Comparison of ENCODE assay signal across 8 cellular contexts in the genomic region with DNA sequence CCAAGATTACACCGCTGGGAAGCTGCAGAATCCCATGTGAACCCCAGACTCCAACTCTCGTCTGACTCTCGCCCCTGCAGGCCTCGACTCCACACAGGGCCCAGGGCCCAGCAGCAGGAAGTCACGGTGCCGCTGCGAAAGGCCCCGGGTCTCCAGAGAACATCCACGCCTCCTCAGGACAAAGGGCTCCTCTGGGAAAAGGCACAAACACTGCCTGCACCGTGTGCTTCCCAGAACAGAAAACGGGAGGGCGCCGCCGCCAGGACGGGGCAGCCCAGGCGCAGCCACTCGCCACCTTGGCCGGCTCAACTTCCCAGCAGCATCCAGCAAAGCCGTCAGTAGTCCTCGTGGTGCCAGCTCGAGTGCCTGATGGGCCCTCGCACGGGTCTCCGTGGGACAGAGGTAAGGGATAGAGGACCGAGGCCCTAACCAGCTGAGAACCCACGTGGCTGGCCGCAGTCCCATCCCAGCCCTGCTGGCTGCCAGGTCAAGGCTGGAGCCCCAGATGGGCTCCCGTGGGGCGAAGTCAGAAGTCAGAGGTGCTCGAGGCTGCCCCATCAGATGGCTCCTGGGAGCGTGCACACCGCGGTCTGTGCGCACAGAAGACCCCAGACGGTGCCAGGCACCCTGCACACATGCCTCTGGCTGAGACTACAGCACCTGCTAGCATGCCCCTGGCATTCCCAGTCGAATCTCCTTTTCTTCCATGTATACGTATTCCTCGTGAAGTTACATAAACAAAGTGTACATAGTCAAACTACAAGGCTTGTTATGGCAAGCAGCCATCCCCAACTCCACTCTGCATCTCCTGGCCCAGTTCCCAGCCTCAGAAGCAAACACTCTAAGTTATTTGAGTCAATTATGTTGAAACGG.
DNase-seq lines count a peak whose midpoint lies in the region; ATAC-seq and TF ChIP-seq lines count a peak whose summit lies in the region.

No MANE protein-coding gene starts in this region.

- H3K4me1 Mint-ChIP-seq in T-helper 2 cell treated with Interferon-gamma antibody and Interleukin-4, amounts not matched to agents 5 μg/mL and 100 μg/mL, for 36 hours (ENCODE audit: low read depth): peaks cover 3% of the 10 kb centered on the region

- intact Hi-C loops in vagina (cut with DNase I): no loop called here

- H3K4me3 Mint-ChIP-seq in T-helper 2 cell treated with Interferon-gamma antibody and Interleukin-4, amounts not matched to agents 5 μg/mL and 100 μg/mL, for 36 hours: no peak overlapping the region

- no peak for TF ChIP-seq CTCF in fibroblast of pulmonary artery (IDR thresholded peaks at IDR 0.05; ENCODE audit: low read length, missing control alignments)
- TF ChIP-seq CTCF in vagina (IDR thresholded peaks at IDR 0.05): no peak

- H3K27me3 ChIP-seq in skeletal muscle satellite cell (ENCODE audit: control insufficient read depth, insufficient read depth, low read length) (no peaks in the 10 kb centered on the region), vagina (no peaks in the 10 kb centered on the region)

- H3K36me3 ChIP-seq in skeletal muscle satellite cell (ENCODE audit: insufficient read depth, low read length): peaks cover 18% of the 10 kb centered on the region
- H3K36me3 ChIP-seq in vagina: no peaks in the 10 kb centered on the region

- H3K4me1 ChIP-seq in skeletal muscle satellite cell (ENCODE audit: control insufficient read depth, insufficient read depth, low read length) (peaks cover 39% of the 10 kb centered on the region), vagina (peaks cover 14% of the 10 kb centered on the region)

- DNase-seq in GM04503 (ENCODE audit: low read depth): peak; percentile 16
- DNase-seq in NCI-H69 (lab: John Stamatoyannopoulos, UW): peak; percentile 89
- peak; percentile 93 for DNase-seq in fibroblast of pulmonary artery (ENCODE audit: low read depth)
- DNase-seq in T-helper 2 cell treated with Interferon-gamma antibody and Interleukin-4, amounts not matched to agents 5 μg/mL and 100 μg/mL, for 36 hours (ENCODE audit: low spot score): no peak
- DNase-seq in stimulated activated CD4-positive, alpha-beta T cell treated with anti-CD3 and anti-CD28 coated beads, Interleukin-2, amount 100 ng/mL, for 48 hours: no peak
- no peak for DNase-seq in vagina (ENCODE audit: extremely low spot score in 2 of 2)

- H3K4me3 ChIP-seq in fibroblast of pulmonary artery (replicated peaks; ENCODE audit: low read depth, low read length) (no peak overlapping the region), skeletal muscle satellite cell (ENCODE audit: low read length) (no peak overlapping the region), vagina (no peak overlapping the region)

- ATAC-seq in HG03565 (IDR thresholded peaks at IDR 0.05; ENCODE audit: unreplicated experiment): no peak

- no peaks in the 10 kb centered on the region for H3K9me3 Mint-ChIP-seq in T-helper 2 cell treated with Interferon-gamma antibody and Interleukin-4, amounts not matched to agents 5 μg/mL and 100 μg/mL, for 36 hours

- H3K9me3 ChIP-seq in skeletal muscle satellite cell (replicated peaks; ENCODE audit: low read length) (no peaks in the 10 kb centered on the region), vagina (no peaks in the 10 kb centered on the region)

- no peak for TF ChIP-seq POLR2A in vagina (IDR thresholded peaks at IDR 0.05)

- H3K27ac ChIP-seq in vagina: no peak overlapping the region

- H3K9ac ChIP-seq in skeletal muscle satellite cell (ENCODE audit: low read depth, low read length): no peak overlapping the region

- peaks cover 5% of the 10 kb centered on the region for H3K36me3 Mint-ChIP-seq in T-helper 2 cell treated with Interferon-gamma antibody and Interleukin-4, amounts not matched to agents 5 μg/mL and 100 μg/mL, for 36 hours (ENCODE audit: low read depth)

- H3K27me3 Mint-ChIP-seq in T-helper 2 cell treated with Interferon-gamma antibody and Interleukin-4, amounts not matched to agents 5 μg/mL and 100 μg/mL, for 36 hours (ENCODE audit: low read depth): no peaks in the 10 kb centered on the region

- H3K4me2 ChIP-seq in skeletal muscle satellite cell (ENCODE audit: low read length): peak overlapping the region; percentile 43

- H3K27ac Mint-ChIP-seq in T-helper 2 cell treated with Interferon-gamma antibody and Interleukin-4, amounts not matched to agents 5 μg/mL and 100 μg/mL, for 36 hours: no peak overlapping the region

Comparison
In these comparisons a context has a peak if more than half of its experiments do, and no peak if none do; other contexts are left out.
1. DNase-seq: peak in GM04503 (single experiment), NCI-H69 (single experiment) and fibroblast of pulmonary artery (single experiment); none in T-helper 2 cell treated with Interferon-gamma antibody and Interleukin-4, amounts not matched to agents 5 μg/mL and 100 μg/mL, for 36 hours (single experiment), stimulated activated CD4-positive, alpha-beta T cell treated with anti-CD3 and anti-CD28 coated beads, Interleukin-2, amount 100 ng/mL, for 48 hours (0 of 2) and vagina (0 of 2).